Comparison of ENCODE assay signal across 6 cellular contexts in the genomic region with DNA sequence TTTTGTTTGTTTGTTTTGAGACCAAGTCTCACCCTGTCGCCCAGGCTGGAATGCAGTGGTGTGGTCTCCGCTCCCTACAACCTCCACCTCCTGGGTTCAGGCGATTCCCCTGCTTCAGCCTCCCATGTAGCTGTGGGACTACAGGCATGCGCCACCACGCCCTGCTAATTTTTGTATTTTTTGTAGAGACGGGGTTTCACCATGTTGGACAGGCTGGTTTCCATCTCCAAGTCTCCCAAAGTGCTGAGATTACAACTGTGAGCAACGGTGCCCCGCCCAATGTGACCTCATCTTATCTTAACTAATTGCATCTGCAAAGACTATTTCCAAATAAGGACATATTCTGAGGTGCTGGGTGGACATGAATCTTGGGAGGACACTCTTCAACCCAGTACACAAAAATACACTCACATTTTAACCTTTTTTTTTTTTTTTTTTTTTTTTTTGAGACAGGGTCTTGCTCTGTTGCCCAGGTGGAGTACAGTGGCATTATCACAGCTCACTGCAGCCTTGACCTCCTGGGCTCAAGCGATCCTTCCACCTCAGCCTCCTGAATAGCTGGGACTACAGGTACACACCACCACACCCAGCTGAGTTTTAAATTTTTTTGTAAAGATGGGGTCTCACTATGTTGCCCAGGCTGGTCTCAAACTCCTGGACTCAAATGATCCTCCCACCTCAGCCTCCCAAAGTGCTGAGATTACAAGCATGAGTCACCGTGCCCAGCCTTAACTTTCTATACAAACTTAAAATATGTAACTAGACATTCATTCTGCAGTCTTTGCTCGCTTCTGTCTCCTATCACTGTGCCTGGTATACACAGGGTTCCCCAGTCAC.
DNase-seq lines count a peak whose midpoint lies in the region; FAIRE-seq and TF ChIP-seq lines count a peak whose summit lies in the region.
"Not testable (repeated sequence)": the region's sequence is repeated elsewhere in the genome, so short reads cannot be mapped to it uniquely, and the experiment has no call there.

No MANE protein-coding gene starts in this region.

- not testable (repeated sequence) for H3K4me1 ChIP-seq in small intestine (ENCODE audit: control insufficient read depth in 2 of 2, insufficient read depth in 1 of 2, low read depth in 1 of 2, low read length in 1 of 2)

- peak; percentile 6 for DNase-seq in EL
- DNase-seq in OCI-M1 (lab: John Stamatoyannopoulos, UW) = peak; percentile 13
- not testable (repeated sequence) for DNase-seq in WERI-Rb-1
- DNase-seq in erythroblast (lab: John Stamatoyannopoulos, UW) = peak; percentile 35 to 39
- peak; percentile 7 for DNase-seq in fibroblast of peridontal ligament (ENCODE audit: extremely low read depth)
- DNase-seq in small intestine = peak; percentile 39

- not testable (repeated sequence) for TF ChIP-seq POLR2A in erythroblast (IDR thresholded peaks at IDR 0.05; ENCODE audit: low read length)

- not testable (repeated sequence) for TF ChIP-seq CTCF in WERI-Rb-1 (IDR thresholded peaks at IDR 0.05; ENCODE audit: low read depth, low read length)

- not testable (repeated sequence) for H3K4me3 ChIP-seq in WERI-Rb-1 (ENCODE audit: low read depth, low read length); small intestine (ENCODE audit: low read depth in 1 of 2, low read length in 2 of 2)

- WGBS in small intestine, 3 donors = 84 to 95% (median 84%) methylated on average over 11 of the region's 11 CpGs

- H3K36me3 ChIP-seq in WERI-Rb-1; small intestine (ENCODE audit: control insufficient read depth in 2 of 2, insufficient read depth in 2 of 2, low read length in 2 of 2): not testable (repeated sequence)

- FAIRE-seq in small intestine (lab: Jason Lieb, UNC) = not testable (repeated sequence)

- H3K9me3 ChIP-seq in WERI-Rb-1 (ENCODE audit: severe bottlenecking); small intestine (ENCODE audit: control insufficient read depth, low read depth): not testable (repeated sequence)

- not testable (repeated sequence) for H3K27me3 ChIP-seq in WERI-Rb-1 (ENCODE audit: insufficient read depth, low read depth, severe bottlenecking); small intestine (ENCODE audit: control insufficient read depth in 2 of 2, insufficient read depth in 2 of 2, low read length in 2 of 2)

- H3K27ac ChIP-seq in WERI-Rb-1 = peak overlapping the region; percentile 70
- H3K27ac ChIP-seq in small intestine (ENCODE audit: low read depth in 1 of 2, low read length in 1 of 2) = not testable (repeated sequence)
